In the genomic region with DNA sequence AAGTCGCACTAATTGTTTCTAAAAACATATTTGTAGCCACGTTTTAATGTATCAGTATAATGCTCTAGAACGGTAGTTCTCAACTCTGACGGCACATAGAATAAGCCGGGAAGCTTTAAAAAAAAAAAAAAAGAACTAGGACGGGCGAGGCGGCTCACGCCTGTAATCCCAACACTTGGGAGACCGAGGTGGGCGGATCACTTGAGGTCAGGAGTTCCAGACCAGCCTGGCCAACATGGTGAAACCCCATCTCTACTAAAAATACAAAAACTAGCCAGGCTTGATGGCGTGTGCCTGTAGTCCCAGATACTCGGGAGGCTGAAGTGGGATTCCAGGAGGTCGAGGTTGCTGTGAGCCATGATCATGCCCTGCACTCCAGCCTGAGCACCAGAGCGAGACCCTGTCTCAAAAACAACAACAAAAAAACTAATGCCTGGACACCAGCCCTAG, we compare ENCODE assay signal across 8 cellular contexts. TPM values are rescaled to one million over a fixed set of nuclear protein-coding genes. Genes with fewer than 3 reads are reported as not detected.
DNase-seq lines count a peak whose midpoint lies in the region; ATAC-seq and TF ChIP-seq lines count a peak whose summit lies in the region.

No MANE protein-coding gene starts in this region.

- intact Hi-C loops in Panc1 (cut with micrococcal nuclease; ENCODE audit: unreplicated experiment): no loop called here
- intact Hi-C loops in head of caudate nucleus (cut with DNase I): no loop called here

- BruUV-seq in Panc1 (replicated peaks; lab: Mats Ljungman, UMichigan): no TSS peak

- peaks cover 6% of the 10 kb centered on the region for H3K36me3 Mint-ChIP-seq in CD4-positive, CD25-positive, alpha-beta regulatory T cell
- H3K36me3 Mint-ChIP-seq in osteocyte (ENCODE audit: unreplicated experiment): no peaks in the 10 kb centered on the region

- no peaks in the 10 kb centered on the region for H3K27me3 ChIP-seq in CD4-positive, CD25-positive, alpha-beta regulatory T cell (ENCODE audit: control insufficient read depth, insufficient read depth, low read length)
- H3K27me3 ChIP-seq in Panc1 (ENCODE audit: control insufficient read depth, insufficient read depth, low read length): no peaks in the 10 kb centered on the region

- H3K36me3 ChIP-seq in CD4-positive, CD25-positive, alpha-beta regulatory T cell (ENCODE audit: control insufficient read depth, insufficient read depth, low read length): no peaks in the 10 kb centered on the region
- H3K36me3 ChIP-seq in Panc1 (ENCODE audit: control insufficient read depth, insufficient read depth, low read length): no peaks in the 10 kb centered on the region

- in situ Hi-C loops in Panc1 (cut with HindIII; ENCODE audit: low pct_unique_long_range_greater_than_20kb, low sequenced_read_pairs) (no loop called here), ACHN (cut with HindIII; ENCODE audit: low pct_ligation_motif_present, low pct_unique_long_range_greater_than_20kb, low sequenced_read_pairs) (no loop called here)

- H3K4me1 ChIP-seq in CD4-positive, CD25-positive, alpha-beta regulatory T cell (ENCODE audit: control insufficient read depth, insufficient read depth, low read length, poor library complexity, severe bottlenecking): peaks cover 12% of the 10 kb centered on the region
- H3K4me1 ChIP-seq in Panc1 (ENCODE audit: control insufficient read depth, insufficient read depth, low read length): 0 out of 2 replicates have a peak, but pooled peaks cover 11% of the 10 kb centered on the region

- TF ChIP-seq CTCF in Panc1 (IDR thresholded peaks at IDR 0.05) (no peak), epithelial cell of proximal tubule (conservative IDR thresholded peaks at IDR 0.05; ENCODE audit: low read depth, low read length) (no peak), osteocyte (IDR thresholded peaks at IDR 0.05) (no peak)

- CTCF ChIA-PET in Panc1 (lab: Charles Lee): interaction anchor here (0.6 to 1.3 kb wide), 2 partner anchors 46 to 127 kb away, joined by 4 to 8 read pairs; a partner anchor contains a TSS

- no peaks in the 10 kb centered on the region for H3K27me3 Mint-ChIP-seq in CD4-positive, CD25-positive, alpha-beta regulatory T cell
- H3K27me3 Mint-ChIP-seq in osteocyte (ENCODE audit: unreplicated experiment): no peaks in the 10 kb centered on the region

- H3K9me3 ChIP-seq in CD4-positive, CD25-positive, alpha-beta regulatory T cell (ENCODE audit: control insufficient read depth in 2 of 2, low read length in 2 of 2): no peaks in the 10 kb centered on the region
- no peaks in the 10 kb centered on the region for H3K9me3 ChIP-seq in Panc1 (ENCODE audit: control insufficient read depth, insufficient read depth, low read depth, low read length)

- peak overlapping the region; percentile 52 to 91 (median 84) for H3K27ac Mint-ChIP-seq in CD4-positive, CD25-positive, alpha-beta regulatory T cell
- H3K27ac Mint-ChIP-seq in osteocyte (ENCODE audit: unreplicated experiment): peak overlapping the region; percentile 81

- H3K4me3 Mint-ChIP-seq in CD4-positive, CD25-positive, alpha-beta regulatory T cell: peak overlapping the region; percentile 85 to 93 (median 88)
- peak overlapping the region; percentile 88 for H3K4me3 Mint-ChIP-seq in osteocyte (ENCODE audit: unreplicated experiment)

- H3K4me1 Mint-ChIP-seq in CD4-positive, CD25-positive, alpha-beta regulatory T cell: peaks cover 0 to 37% (median 18%) of the 10 kb centered on the region in 4 donors
- peaks cover 18% of the 10 kb centered on the region for H3K4me1 Mint-ChIP-seq in osteocyte (ENCODE audit: unreplicated experiment)

- H3K4me3 ChIP-seq in CD4-positive, CD25-positive, alpha-beta regulatory T cell (ENCODE audit: low read depth, low read length): peak overlapping the region; percentile 77
- H3K4me3 ChIP-seq in Panc1 (ENCODE audit: low read depth in 2 of 2, low read length in 2 of 2) (peak overlapping the region; percentile 66 to 75), epithelial cell of proximal tubule (ENCODE audit: low read depth, low read length) (peak overlapping the region; percentile 77)

- no peak for ATAC-seq in CD4-positive, CD25-positive, alpha-beta regulatory T cell (ENCODE audit: low read depth in 2 of 2)
- ATAC-seq in Panc1 (no peak), GM19324 (IDR thresholded peaks at IDR 0.05; ENCODE audit: low FRiP score, unreplicated experiment) (no peak)

- H3K9me3 Mint-ChIP-seq in CD4-positive, CD25-positive, alpha-beta regulatory T cell: peaks cover 0 to under 1% (median 0%) of the 10 kb centered on the region in 7 donors
- H3K9me3 Mint-ChIP-seq in osteocyte (ENCODE audit: unreplicated experiment): no peaks in the 10 kb centered on the region

- no peak for DNase-seq in CD4-positive, CD25-positive, alpha-beta regulatory T cell
- DNase-seq in Panc1 (ENCODE audit: low read depth, low spot score) (no peak), epithelial cell of proximal tubule (ENCODE audit: low read depth) (no peak), osteocyte (ENCODE audit: extremely low spot score, unreplicated experiment) (no peak), head of caudate nucleus (no peak), ACHN (no peak)
- no peak for DNase-seq in activated CD4-positive, alpha-beta T cell treated with anti-CD3 and anti-CD28 coated beads for 48 hours

- H3K27ac ChIP-seq in CD4-positive, CD25-positive, alpha-beta regulatory T cell (ENCODE audit: insufficient read depth, low read length, poor library complexity, severe bottlenecking): peak overlapping the region; percentile 89
- peak overlapping the region; percentile 88 for H3K27ac ChIP-seq in Panc1 (ENCODE audit: low read length)

- POLR2A ChIA-PET in Panc1 (lab: Charles Lee): interaction anchor here (0.6 kb wide), 1 partner anchor 369 kb away, joined by 6 read pairs; a partner anchor contains a TSS

RNA-seq across cellular contexts. Expression of a gene that starts 0.7 kb away (rescaled TPM):
- 4.7 TPM for total RNA-seq in CD4-positive, CD25-positive, alpha-beta regulatory T cell
- polyA plus RNA-seq in CD4-positive, CD25-positive, alpha-beta regulatory T cell: 10 to 100 TPM; 14.9 to 20.1 (median 19.2) TPM
- 12.9 TPM for total RNA-seq in Panc1 (2021; ENCODE audit: unreplicated experiment)
- 12.0 TPM for polyA plus RNA-seq in Panc1 (2012; ENCODE audit: insufficient read length)
- 9.1 and 17.9 TPM in 2 replicates for total RNA-seq in epithelial cell of proximal tubule
- 12.8 and 13.8 TPM in 2 replicates for total RNA-seq in osteocyte

RNA-seq across cellular contexts. Expression of a gene that starts 9.7 kb away (rescaled TPM):
- total RNA-seq in CD4-positive, CD25-positive, alpha-beta regulatory T cell: 142 TPM
- 10 to 100 TPM; 23.1 to 27.4 (median 24.7) TPM for polyA plus RNA-seq in CD4-positive, CD25-positive, alpha-beta regulatory T cell
- total RNA-seq in Panc1 (2021; ENCODE audit: unreplicated experiment): 43.6 TPM
- polyA plus RNA-seq in Panc1 (2012; ENCODE audit: insufficient read length): 22.6 TPM
- total RNA-seq in epithelial cell of proximal tubule: 24.0 and 36.6 TPM in 2 replicates
- 91.5 and 97.4 TPM in 2 replicates for total RNA-seq in osteocyte

RNA-seq across cellular contexts. Expression of a gene that starts 26.6 kb away (rescaled TPM):
- 2.0 TPM for total RNA-seq in CD4-positive, CD25-positive, alpha-beta regulatory T cell
- polyA plus RNA-seq in CD4-positive, CD25-positive, alpha-beta regulatory T cell: under 1 TPM in 2 of 4 donors, not detected in 2; 0.25 to 0.31 TPM
- 27.5 TPM for total RNA-seq in Panc1 (2021; ENCODE audit: unreplicated experiment)
- 18.7 TPM for polyA plus RNA-seq in Panc1 (2012; ENCODE audit: insufficient read length)
- 5.3 and 5.6 TPM in 2 replicates for total RNA-seq in epithelial cell of proximal tubule
- 1.1 and 1.8 TPM in 2 replicates for total RNA-seq in osteocyte
